1 cellular context compared by ENCODE assay signal in the genomic region with DNA sequence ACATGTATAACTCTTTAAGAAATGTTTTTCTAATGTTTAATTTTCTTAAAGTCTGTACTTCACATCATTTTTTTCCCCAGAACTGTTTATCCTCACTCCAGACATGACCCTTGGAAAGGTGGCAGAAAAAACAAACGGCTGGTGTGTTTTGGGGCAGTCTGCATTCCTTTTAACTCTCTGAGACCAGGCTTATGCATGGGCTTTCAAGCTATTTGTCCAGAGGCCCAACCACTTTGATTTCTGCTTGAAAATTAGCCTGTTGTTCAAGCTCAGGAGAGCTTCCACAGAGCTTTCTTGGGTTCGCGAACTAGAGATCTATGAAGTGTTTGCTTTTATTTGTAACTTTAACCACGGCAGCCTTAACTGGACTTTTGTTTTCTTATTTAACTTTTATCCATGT.
TF ChIP-seq lines count a peak whose summit lies in the region.

No MANE protein-coding gene starts in this region.

TF ChIP-seq in HepG2, 621 proteins besides CTCF, POLR2A, EP300 and RAD21 (continued from another document and continues in another):
- TF ChIP-seq NFYB (CRISPR knock-in tag; IDR thresholded peaks at IDR 0.05) (no peak), ATF2 (CRISPR knock-in tag; IDR thresholded peaks at IDR 0.05) (no peak), ZNF7 (CRISPR knock-in tag; IDR thresholded peaks at IDR 0.05) (0 out of 2 replicates have a peak, but pooled peaks have one; percentile 9), NR2F6 (IDR thresholded peaks at IDR 0.05) (peak; percentile 64), NR2F6 (CRISPR knock-in tag; IDR thresholded peaks at IDR 0.05) (peak; percentile 76), DDIT3 (CRISPR knock-in tag; IDR thresholded peaks at IDR 0.05) (no peak), ETV5 (CRISPR knock-in tag; IDR thresholded peaks at IDR 0.05; ENCODE audit: borderline replicate concordance) (no peak), KDM4B (CRISPR knock-in tag; IDR thresholded peaks at IDR 0.05) (no peak), ZNF75D (CRISPR knock-in tag; IDR thresholded peaks at IDR 0.05; ENCODE audit: borderline replicate concordance) (no peak), ZNF451 (CRISPR knock-in tag; IDR thresholded peaks at IDR 0.05) (no peak), AHDC1 (CRISPR knock-in tag; IDR thresholded peaks at IDR 0.05; ENCODE audit: borderline replicate concordance) (peak; percentile 64; the same call in 1 of the 2 replicates), NFIB (CRISPR knock-in tag; IDR thresholded peaks at IDR 0.05; ENCODE audit: borderline replicate concordance) (no peak), CREB1 (IDR thresholded peaks at IDR 0.05) (no peak), CREB1 (CRISPR knock-in tag; IDR thresholded peaks at IDR 0.05) (peak; percentile 60; the same call in 1 of the 2 replicates), ARID5B (CRISPR knock-in tag; IDR thresholded peaks at IDR 0.05) (peak; percentile 80), HMG20A (CRISPR knock-in tag; IDR thresholded peaks at IDR 0.05; ENCODE audit: borderline replicate concordance) (peak; percentile 54; the same call in 1 of the 2 replicates), ARHGAP35 (CRISPR knock-in tag; IDR thresholded peaks at IDR 0.05; ENCODE audit: borderline replicate concordance) (no peak), SOX13 (IDR thresholded peaks at IDR 0.05) (no peak), SOX13 (CRISPR knock-in tag; conservative IDR thresholded peaks at IDR 0.05 in 1 of 2, IDR thresholded peaks at IDR 0.05 in 1 of 2) (peak in 1 of 2 experiments; percentile 86; a peak in 2 of 4 replicates), GLI4 (CRISPR knock-in tag; IDR thresholded peaks at IDR 0.05; ENCODE audit: borderline replicate concordance) (no peak), RARA (CRISPR knock-in tag; IDR thresholded peaks at IDR 0.05) (peak; percentile 88), ZMYM4 (CRISPR knock-in tag; IDR thresholded peaks at IDR 0.05) (peak; percentile 40; the same call in 1 of the 2 replicates), ZNF792 (CRISPR knock-in tag; IDR thresholded peaks at IDR 0.05) (peak; percentile 30; the same call in 1 of the 2 replicates), ARNTL (CRISPR knock-in tag; IDR thresholded peaks at IDR 0.05) (0 out of 2 replicates have a peak, but pooled peaks have one; percentile 28), CCAR2 (optimal IDR thresholded peaks at IDR 0.05; ENCODE audit: low read depth, low read length) (no peak), ZBTB3 (CRISPR knock-in tag; IDR thresholded peaks at IDR 0.05; ENCODE audit: borderline replicate concordance, low read depth) (no peak), ZFP82 (CRISPR knock-in tag; IDR thresholded peaks at IDR 0.05; ENCODE audit: borderline replicate concordance) (no peak), ZNF143 (CRISPR knock-in tag; IDR thresholded peaks at IDR 0.05) (no peak), FOXP4 (CRISPR knock-in tag; IDR thresholded peaks at IDR 0.05) (peak; percentile 81), ZNF362 (CRISPR knock-in tag; IDR thresholded peaks at IDR 0.05; ENCODE audit: borderline replicate concordance) (peak; percentile 74; the same call in 1 of the 2 replicates), HOXD1 (CRISPR knock-in tag; IDR thresholded peaks at IDR 0.05) (no peak)
- TF ChIP-seq, protein P1, sequence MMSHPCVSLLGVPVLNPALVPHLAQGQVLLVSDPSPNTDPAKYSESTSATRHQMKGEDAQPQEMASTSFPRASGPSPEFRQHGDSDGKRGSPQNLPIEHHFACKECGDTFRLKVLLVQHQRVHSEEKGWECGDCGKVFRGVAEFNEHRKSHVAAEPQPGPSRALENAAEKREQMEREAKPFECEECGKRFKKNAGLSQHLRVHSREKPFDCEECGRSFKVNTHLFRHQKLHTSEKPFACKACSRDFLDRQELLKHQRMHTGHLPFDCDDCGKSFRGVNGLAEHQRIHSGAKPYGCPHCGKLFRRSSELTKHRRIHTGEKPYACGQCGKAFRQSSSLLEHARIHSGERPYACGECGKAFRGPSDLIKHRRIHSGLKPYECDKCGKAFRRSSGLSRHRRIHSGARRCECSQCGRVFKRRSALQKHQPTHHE (CRISPR knock-in tag; IDR thresholded peaks at IDR 0.05; ENCODE audit: borderline replicate concordance), result no peak
- TF ChIP-seq, protein P2, sequence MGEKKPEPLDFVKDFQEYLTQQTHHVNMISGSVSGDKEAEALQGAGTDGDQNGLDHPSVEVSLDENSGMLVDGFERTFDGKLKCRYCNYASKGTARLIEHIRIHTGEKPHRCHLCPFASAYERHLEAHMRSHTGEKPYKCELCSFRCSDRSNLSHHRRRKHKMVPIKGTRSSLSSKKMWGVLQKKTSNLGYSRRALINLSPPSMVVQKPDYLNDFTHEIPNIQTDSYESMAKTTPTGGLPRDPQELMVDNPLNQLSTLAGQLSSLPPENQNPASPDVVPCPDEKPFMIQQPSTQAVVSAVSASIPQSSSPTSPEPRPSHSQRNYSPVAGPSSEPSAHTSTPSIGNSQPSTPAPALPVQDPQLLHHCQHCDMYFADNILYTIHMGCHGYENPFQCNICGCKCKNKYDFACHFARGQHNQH (CRISPR knock-in tag; IDR thresholded peaks at IDR 0.05), result peak; percentile 58; the same call in 1 of the 2 replicates
